In genomic region chr14:72594099-72594901, GRCh38 we compare ENCODE assay signal across 11 cellular contexts.
A peak's percentile ranks its signal among the peaks of the same experiment; 100 is the strongest.
DNase-seq lines count a peak whose midpoint lies in the region; ATAC-seq, FAIRE-seq and TF ChIP-seq lines count a peak whose summit lies in the region.
"Had no signal": no experiment of that assay in that cellular context is flagged by ENCODE, and none has a peak within 500 bp of the region (broad histone marks: within the 10 kb centered on the region; RNA-seq: fewer than 3 reads in every experiment).

No MANE protein-coding gene starts in this region.

- H3K27ac Mint-ChIP-seq in activated T-helper 1 cell treated with anti-CD3 and anti-CD28 coated beads, Interleukin-12 subunit alpha, Interleukin-12 subunit beta, Interleukin-2, Interleukin-4 antibody, amounts not matched to agents 30 ng/mL and 10 ng/mL and 1 ng/mL, durations not matched to agents 14 hours and 24 hours and 36 hours = peak overlapping the region; percentile 61

- H3K4me1 Mint-ChIP-seq in activated T-helper 1 cell treated with anti-CD3 and anti-CD28 coated beads, Interleukin-12 subunit alpha, Interleukin-12 subunit beta, Interleukin-2, Interleukin-4 antibody, amounts not matched to agents 30 ng/mL and 10 ng/mL and 1 ng/mL, durations not matched to agents 14 hours and 24 hours and 36 hours (ENCODE audit: low read depth) = peaks cover 66% of the 10 kb centered on the region

- H3K27ac ChIP-seq in brain microvascular endothelial cell = no peak overlapping the region
- H3K27ac ChIP-seq: left lung, RWPE1 had no signal

- peak; percentile 73 for ATAC-seq in HG03457 (IDR thresholded peaks at IDR 0.05; ENCODE audit: unreplicated experiment)
- ATAC-seq: left lung had no signal

- FAIRE-seq in frontal cortex (lab: Jason Lieb, UNC) = no peak

- no peaks in the 10 kb centered on the region for H3K27me3 ChIP-seq in brain microvascular endothelial cell (replicated peaks)

- no peak overlapping the region for H3K4me3 ChIP-seq in brain microvascular endothelial cell (ENCODE audit: low read depth, low read length)
- H3K4me3 ChIP-seq: left lung had no signal

- peak overlapping the region; percentile 47 for H3K4me3 Mint-ChIP-seq in activated T-helper 1 cell treated with anti-CD3 and anti-CD28 coated beads, Interleukin-12 subunit alpha, Interleukin-12 subunit beta, Interleukin-2, Interleukin-4 antibody, amounts not matched to agents 30 ng/mL and 10 ng/mL and 1 ng/mL, durations not matched to agents 14 hours and 24 hours and 36 hours

- peak; percentile 44 for DNase-seq in NK-92 treated with Interleukin-12 subunit alpha and Interleukin-12 subunit beta, amount 100 ng/mL, for 24 hours (lab: John Stamatoyannopoulos, UW)
- DNase-seq in NK-92 (lab: John Stamatoyannopoulos, UW; ENCODE audit: unreplicated experiment) = no peak
- DNase-seq in activated T-helper 1 cell treated with anti-CD3 and anti-CD28 coated beads, Interleukin-12 subunit alpha, Interleukin-12 subunit beta, Interleukin-2, Interleukin-4 antibody, amounts not matched to agents 30 ng/mL and 10 ng/mL and 1 ng/mL, durations not matched to agents 14 hours and 24 hours and 36 hours (ENCODE audit: low spot score) = peak; percentile 63
- DNase-seq in stimulated activated CD8-positive, alpha-beta memory T cell treated with anti-CD3 and anti-CD28 coated beads, Interleukin-4, amount 100 ng/mL, for 48 hours = peak; percentile 34
- no peak for DNase-seq in brain microvascular endothelial cell
- no peak for DNase-seq in frontal cortex (ENCODE audit: low spot score in 2 of 2)
- DNase-seq in ACHN = no peak
- DNase-seq: 8988T, left lung had no signal

- H3K27me3 Mint-ChIP-seq in activated T-helper 1 cell treated with anti-CD3 and anti-CD28 coated beads, Interleukin-12 subunit alpha, Interleukin-12 subunit beta, Interleukin-2, Interleukin-4 antibody, amounts not matched to agents 30 ng/mL and 10 ng/mL and 1 ng/mL, durations not matched to agents 14 hours and 24 hours and 36 hours (ENCODE audit: insufficient read depth) = peaks cover 4% of the 10 kb centered on the region

- in situ Hi-C loops in brain microvascular endothelial cell (cut with HindIII; ENCODE audit: low pct_ligation_motif_present, low sequenced_read_pairs) = no loop called here
- in situ Hi-C loops in ACHN (cut with HindIII; ENCODE audit: low pct_ligation_motif_present, low pct_unique_long_range_greater_than_20kb, low sequenced_read_pairs) = no loop called here

- H3K36me3 Mint-ChIP-seq in activated T-helper 1 cell treated with anti-CD3 and anti-CD28 coated beads, Interleukin-12 subunit alpha, Interleukin-12 subunit beta, Interleukin-2, Interleukin-4 antibody, amounts not matched to agents 30 ng/mL and 10 ng/mL and 1 ng/mL, durations not matched to agents 14 hours and 24 hours and 36 hours (ENCODE audit: low read depth) = peaks cover 16% of the 10 kb centered on the region

- peaks cover 22% of the 10 kb centered on the region for H3K9me3 Mint-ChIP-seq in activated T-helper 1 cell treated with anti-CD3 and anti-CD28 coated beads, Interleukin-12 subunit alpha, Interleukin-12 subunit beta, Interleukin-2, Interleukin-4 antibody, amounts not matched to agents 30 ng/mL and 10 ng/mL and 1 ng/mL, durations not matched to agents 14 hours and 24 hours and 36 hours

- intact Hi-C loops in activated T-helper 1 cell treated with anti-CD3 and anti-CD28 coated beads, Interleukin-12 subunit alpha, Interleukin-12 subunit beta, Interleukin-2, Interleukin-4 antibody, amounts not matched to agents 30 ng/mL and 10 ng/mL and 1 ng/mL, durations not matched to agents 14 hours and 24 hours and 36 hours (cut with micrococcal nuclease) = loop anchor here (1.0 to 5.0 kb wide), 8 partner anchors 59 to 311 kb away; partner anchors contain the start of gene DPF3

- TF ChIP-seq CTCF in brain microvascular endothelial cell (IDR thresholded peaks at IDR 0.05; ENCODE audit: low read depth, low read length, missing control alignments) = no peak

- H3K36me3 ChIP-seq in brain microvascular endothelial cell (replicated peaks) = no peaks in the 10 kb centered on the region
- H3K36me3 ChIP-seq: left lung had no signal

Comparison
In these comparisons a context has a peak if more than half of its experiments do, and no peak if none do; other contexts are left out.
1. DNase-seq: peak in NK-92 treated with Interleukin-12 subunit alpha and Interleukin-12 subunit beta, amount 100 ng/mL, for 24 hours (single experiment), activated T-helper 1 cell treated with anti-CD3 and anti-CD28 coated beads, Interleukin-12 subunit alpha, Interleukin-12 subunit beta, Interleukin-2, Interleukin-4 antibody, amounts not matched to agents 30 ng/mL and 10 ng/mL and 1 ng/mL, durations not matched to agents 14 hours and 24 hours and 36 hours (single experiment) and stimulated activated CD8-positive, alpha-beta memory T cell treated with anti-CD3 and anti-CD28 coated beads, Interleukin-4, amount 100 ng/mL, for 48 hours (single experiment); none in NK-92 (single experiment), brain microvascular endothelial cell (single experiment), frontal cortex (0 of 2) and ACHN (single experiment).